ENCODE assay signal across 26 cellular contexts in genomic region chr2:168986544-168986943, GRCh38. TPM values are rescaled to one million over a fixed set of nuclear protein-coding genes. Genes with fewer than 3 reads are reported as not detected.
DNase-seq lines count a peak whose midpoint lies in the region; FAIRE-seq and TF ChIP-seq lines count a peak whose summit lies in the region.
"Had no signal": no experiment of that assay in that cellular context is flagged by ENCODE, and none has a peak within 500 bp of the region (broad histone marks: within the 10 kb centered on the region; RNA-seq: fewer than 3 reads in every experiment).

No MANE protein-coding gene starts in this region.

- H3K27ac ChIP-seq in mammary epithelial cell (ENCODE audit: insufficient read depth, low read depth, low read length) (no peak overlapping the region), breast epithelium (no peak overlapping the region), epithelial cell of prostate (peak overlapping the region; percentile 16), substantia nigra (ENCODE audit: low read depth, low read length, poor library complexity, severe bottlenecking) (no peak overlapping the region), dorsolateral prefrontal cortex (no peak overlapping the region), coronary artery (no peak overlapping the region)
- H3K27ac ChIP-seq: A549; BLaER1 treated with 17β-estradiol and CSF1 and Interleukin-3, amounts not matched to agents 10 nM and 100 nM had no signal

- no peaks in the 10 kb centered on the region for H4K20me1 ChIP-seq in mammary epithelial cell (ENCODE audit: insufficient read depth, low read length)
- H4K20me1 ChIP-seq: BLaER1 treated with 17β-estradiol and CSF1 and Interleukin-3, amounts not matched to agents 10 nM and 100 nM had no signal

- DNase-seq in mammary epithelial cell, result no peak
- no peak for DNase-seq in breast epithelium (ENCODE audit: low spot score in 2 of 2)
- DNase-seq in bronchial epithelial cell (ENCODE audit: low read depth), result peak; percentile 67
- no peak for DNase-seq in epithelial cell of prostate (ENCODE audit: low read depth, low spot score)
- DNase-seq in substantia nigra (lab: John Stamatoyannopoulos, UW), result no peak
- no peak for DNase-seq in dorsolateral prefrontal cortex
- DNase-seq in coronary artery (ENCODE audit: low spot score), result no peak
- DNase-seq: 8988T; ACHN; AML-193; BE2C; CD4-positive, alpha-beta T cell; CD8-positive, alpha-beta memory T cell; DMS 273 treated with DMSO at 0.1 percent for 48 hours; DMS79; EL; GDM1; GOT3; HFFc6 had no signal

- H3K79me2 ChIP-seq in mammary epithelial cell (ENCODE audit: insufficient read depth, low read length), result no peaks in the 10 kb centered on the region

- H3K9me3 ChIP-seq in mammary epithelial cell (replicated peaks; ENCODE audit: insufficient read depth, low read length), result no peaks in the 10 kb centered on the region
- no peaks in the 10 kb centered on the region for H3K9me3 ChIP-seq in breast epithelium
- H3K9me3 ChIP-seq: A549; BE2C; BLaER1 treated with 17β-estradiol and CSF1 and Interleukin-3, amounts not matched to agents 10 nM and 100 nM; HAP-1 had no signal

- intact Hi-C loops in mammary epithelial cell (cut with micrococcal nuclease) (no loop called here), breast epithelium (cut with DNase I; ENCODE audit: low total_unique reads) (no loop called here), dorsolateral prefrontal cortex (cut with DNase I) (no loop called here)

- no peak for TF ChIP-seq POLR2A in breast epithelium (IDR thresholded peaks at IDR 0.05)

- H2AFZ ChIP-seq in mammary epithelial cell (ENCODE audit: low read depth, low read length), result peak overlapping the region; percentile 27

- no TSS peak for BruUV-seq in mammary epithelial cell (replicated peaks; lab: Mats Ljungman, UMichigan)

- H3K4me3 ChIP-seq in mammary epithelial cell (replicated peaks in 1 of 3; ENCODE audit: insufficient read depth in 1 of 3, low read depth in 2 of 3, low read length in 3 of 3) (no peak overlapping the region), breast epithelium (no peak overlapping the region), bronchial epithelial cell (ENCODE audit: low read depth, low read length) (no peak overlapping the region), dorsolateral prefrontal cortex (no peak overlapping the region), coronary artery (no peak overlapping the region)
- H3K4me3 ChIP-seq: A549; BLaER1 treated with 17β-estradiol and CSF1 and Interleukin-3, amounts not matched to agents 10 nM and 100 nM; GM12878; HAP-1 had no signal

- H3K4me1 ChIP-seq in mammary epithelial cell (ENCODE audit: insufficient read depth, low read length) (no peaks in the 10 kb centered on the region), breast epithelium (no peaks in the 10 kb centered on the region)
- H3K4me1 ChIP-seq: A549; BE2C; BLaER1 treated with 17β-estradiol and CSF1 and Interleukin-3, amounts not matched to agents 10 nM and 100 nM; HAP-1 had no signal

- in situ Hi-C loops in mammary epithelial cell (cut with MboI; ENCODE audit: low sequenced_read_pairs in 2 of 2), result no loop called here

- dilution Hi-C loops in mammary epithelial cell (cut with HindIII; ENCODE audit: low sequenced_read_pairs), result no loop called here

- H3K4me2 ChIP-seq in mammary epithelial cell (ENCODE audit: insufficient read depth, low read depth, low read length), result no peak overlapping the region
- H3K4me2 ChIP-seq: A549; BLaER1 treated with 17β-estradiol and CSF1 and Interleukin-3, amounts not matched to agents 10 nM and 100 nM had no signal

- WGBS in mammary epithelial cell (ENCODE audit: low coverage, missing lambda C conversion rate), result 100% methylated on average over 1 of the region's 1 CpG

- FAIRE-seq in bronchial epithelial cell (lab: Jason Lieb, UNC), result no peak
- FAIRE-seq: A549, D721Med, GM12878, H54 had no signal

- no peaks in the 10 kb centered on the region for H3K36me3 ChIP-seq in mammary epithelial cell (ENCODE audit: insufficient read depth, low read length)
- no peaks in the 10 kb centered on the region for H3K36me3 ChIP-seq in breast epithelium
- no peaks in the 10 kb centered on the region for H3K36me3 ChIP-seq in bronchial epithelial cell (ENCODE audit: control insufficient read depth, insufficient read depth, low read length)
- H3K36me3 ChIP-seq: BE2C; BLaER1 treated with 17β-estradiol and CSF1 and Interleukin-3, amounts not matched to agents 10 nM and 100 nM; HAP-1 had no signal

- TF ChIP-seq CTCF in mammary epithelial cell (conservative IDR thresholded peaks at IDR 0.05 in 1 of 2, IDR thresholded peaks at IDR 0.05 in 1 of 2; ENCODE audit: extremely low read depth in 1 of 2, insufficient read depth in 1 of 2, low read depth in 1 of 2, low read length in 2 of 2) (no peak), breast epithelium (IDR thresholded peaks at IDR 0.05) (no peak), bronchial epithelial cell (IDR thresholded peaks at IDR 0.05; ENCODE audit: insufficient read depth, low read length, severe bottlenecking) (no peak), dorsolateral prefrontal cortex (IDR thresholded peaks at IDR 0.05 in 54 of 56, conservative IDR thresholded peaks at IDR 0.05 in 2 of 56; ENCODE audit: low read depth in 1 of 56, partially characterized antibody in 56 of 56) (no peak), coronary artery (IDR thresholded peaks at IDR 0.05) (no peak)

- CTCF ChIA-PET in mammary epithelial cell (lab: Charles Lee; ENCODE audit: low non-redundant PET), result no interaction called here

- no peak overlapping the region for H3K9ac ChIP-seq in mammary epithelial cell (ENCODE audit: insufficient read depth, low read length)
- H3K9ac ChIP-seq: BLaER1 treated with 17β-estradiol and CSF1 and Interleukin-3, amounts not matched to agents 10 nM and 100 nM had no signal

- no peaks in the 10 kb centered on the region for H3K27me3 ChIP-seq in mammary epithelial cell (ENCODE audit: insufficient read depth, low read length)
- H3K27me3 ChIP-seq in breast epithelium, result no peaks in the 10 kb centered on the region
- H3K27me3 ChIP-seq in bronchial epithelial cell (ENCODE audit: control insufficient read depth, insufficient read depth, low read length), result no peaks in the 10 kb centered on the region
- H3K27me3 ChIP-seq in dorsolateral prefrontal cortex, result no peaks in the 10 kb centered on the region
- H3K27me3 ChIP-seq: BE2C had no signal

RNA-seq across cellular contexts. Expression of gene ABCB11, which starts 44.6 kb away (rescaled TPM):
- total RNA-seq in mammary epithelial cell (not detected), breast epithelium (10 to 100 TPM in 1 of 3 donors, under 1 TPM in 2; under 0.01 to 18.4 (median 0.66) TPM), bronchial epithelial cell (0.26 TPM in 2 replicates), dorsolateral prefrontal cortex (1 to 10 TPM in 8 of 120 experiments, under 1 TPM in 67, not detected in 45; 0.03 to 2.1 (median 0.16) TPM)
- not detected for polyA plus RNA-seq in mammary epithelial cell
- not detected for polyA minus RNA-seq in mammary epithelial cell
- total RNA-seq: CD4-positive, alpha-beta T cell; CD8-positive, alpha-beta memory T cell; GM12878 had no signal
- polyA plus RNA-seq: A549; CD14-positive monocyte; CD8-positive, alpha-beta memory T cell; GM12878 had no signal
